8 cellular contexts compared by ENCODE assay signal in genomic region chr5:88786217-88786560, GRCh38.
DNase-seq lines count a peak whose midpoint lies in the region; TF ChIP-seq lines count a peak whose summit lies in the region.
"Had no signal": no experiment of that assay in that cellular context is flagged by ENCODE, and none has a peak within 500 bp of the region (broad histone marks: within the 10 kb centered on the region; RNA-seq: fewer than 3 reads in every experiment).

No MANE protein-coding gene starts in this region.

- no peak overlapping the region for H3K23ac ChIP-seq in mesenchymal stem cell (ENCODE audit: low read length in 2 of 2)

- H3K9me3 Mint-ChIP-seq in chondrocyte (ENCODE audit: low read depth) (no peaks in the 10 kb centered on the region), type B pancreatic cell (no peaks in the 10 kb centered on the region)

- H4K91ac ChIP-seq in mesenchymal stem cell (ENCODE audit: low read length): no peak overlapping the region

- no peak for TF ChIP-seq CTCF in chondrocyte (IDR thresholded peaks at IDR 0.05)
- TF ChIP-seq CTCF in type B pancreatic cell (conservative IDR thresholded peaks at IDR 0.05): no peak

- H3K27me3 ChIP-seq in HUES6 (ENCODE audit: control insufficient read depth, insufficient read depth, low read length) (no peaks in the 10 kb centered on the region), mesenchymal stem cell (ENCODE audit: control insufficient read depth in 1 of 2, insufficient read depth in 1 of 2, low read length in 2 of 2) (no peaks in the 10 kb centered on the region)

- H2AK5ac ChIP-seq in mesenchymal stem cell (ENCODE audit: low read length, severe bottlenecking): no peak overlapping the region

- no peak overlapping the region for H3K4ac ChIP-seq in mesenchymal stem cell (ENCODE audit: low read depth in 1 of 2, low read length in 2 of 2)

- H3K4me1 ChIP-seq in HUES6 (ENCODE audit: control insufficient read depth, insufficient read depth, low read length) (peaks cover 23% of the 10 kb centered on the region), mesenchymal stem cell (ENCODE audit: control insufficient read depth, insufficient read depth, low read depth, low read length) (no peaks in the 10 kb centered on the region)

- H3K27ac ChIP-seq in HUES6 (ENCODE audit: low read depth, low read length) (peak overlapping the region; percentile 81; the same call in 1 of the 2 replicates), mesenchymal stem cell (ENCODE audit: low read length, poor library complexity, severe bottlenecking) (peak overlapping the region; percentile 72)

- H3K9me3 ChIP-seq in HUES6 (ENCODE audit: control insufficient read depth, insufficient read depth, low read depth, low read length) (no peaks in the 10 kb centered on the region), mesenchymal stem cell (ENCODE audit: control insufficient read depth, low read length) (no peaks in the 10 kb centered on the region)

- H3K9ac ChIP-seq in HUES6 (ENCODE audit: low read length) (no peak overlapping the region), mesenchymal stem cell (ENCODE audit: low read length) (peak overlapping the region; percentile 92)

- H3K4me3 Mint-ChIP-seq in chondrocyte (ENCODE audit: unreplicated experiment): peak overlapping the region; percentile 51
- peak overlapping the region; percentile 42 for H3K4me3 Mint-ChIP-seq in type B pancreatic cell

- H3K36me3 Mint-ChIP-seq in chondrocyte (ENCODE audit: low read depth): no peaks in the 10 kb centered on the region
- no peaks in the 10 kb centered on the region for H3K36me3 Mint-ChIP-seq in type B pancreatic cell

- H2BK5ac ChIP-seq in mesenchymal stem cell (ENCODE audit: low read depth, low read length, poor library complexity, severe bottlenecking): no peak overlapping the region

- H3K4me3 ChIP-seq in HUES6 (ENCODE audit: low read depth, low read length) (no peak overlapping the region; the same call in 1 of the 2 replicates), mesenchymal stem cell (ENCODE audit: insufficient read depth in 1 of 2, low read depth in 1 of 2, low read length in 2 of 2) (peak overlapping the region in 1 of 2 experiments; percentile 36)

- H3K4me2 ChIP-seq in mesenchymal stem cell (ENCODE audit: low read length, poor library complexity, severe bottlenecking): peak overlapping the region; percentile 65

- no peak overlapping the region for H2BK15ac ChIP-seq in mesenchymal stem cell (ENCODE audit: low read depth, poor library complexity, severe bottlenecking)

- H2AFZ ChIP-seq in mesenchymal stem cell (ENCODE audit: low read depth, low read length): no peak overlapping the region

- DNase-seq in chondrocyte (ENCODE audit: low spot score) (no peak), mesenchymal stem cell (no peak), type B pancreatic cell (ENCODE audit: extremely low spot score, unreplicated experiment) (no peak), NCI-H748 (lab: John Stamatoyannopoulos, UW; ENCODE audit: unreplicated experiment) (no peak), NCI-H2081 treated with DMSO at 0.1 percent for 48 hours (lab: John Stamatoyannopoulos, UW) (no peak), NCI-H524 (lab: John Stamatoyannopoulos, UW) (no peak)
- DNase-seq: effector memory CD4-positive, alpha-beta T cell had no signal

- no peak overlapping the region for H4K8ac ChIP-seq in mesenchymal stem cell (ENCODE audit: low read length)

- no peaks in the 10 kb centered on the region for H3K36me3 ChIP-seq in HUES6 (ENCODE audit: control insufficient read depth, insufficient read depth, low read length)
- H3K36me3 ChIP-seq in mesenchymal stem cell (ENCODE audit: control insufficient read depth in 1 of 2, insufficient read depth in 2 of 2, low read depth in 1 of 2, low read length in 2 of 2): no peaks in the 10 kb centered on the region

- H3K18ac ChIP-seq in mesenchymal stem cell (ENCODE audit: low read depth in 1 of 2, low read length in 2 of 2): no peak overlapping the region

- no peaks in the 10 kb centered on the region for H3K79me1 ChIP-seq in mesenchymal stem cell (replicated peaks; ENCODE audit: low read length, poor library complexity, severe bottlenecking)

- H3K27me3 Mint-ChIP-seq in chondrocyte (ENCODE audit: low read depth): no peaks in the 10 kb centered on the region
- H3K27me3 Mint-ChIP-seq in type B pancreatic cell: no peaks in the 10 kb centered on the region

- H3K14ac ChIP-seq in mesenchymal stem cell (ENCODE audit: low read length in 2 of 2): no peak overlapping the region

- H3K4me1 Mint-ChIP-seq in chondrocyte (ENCODE audit: low read depth) (peaks cover 30% of the 10 kb centered on the region), type B pancreatic cell (ENCODE audit: unreplicated experiment) (peaks cover 23% of the 10 kb centered on the region)

- 0% methylated on average over 1 of the region's 2 CpGs for WGBS in mesenchymal stem cell

- no peak overlapping the region for H2BK12ac ChIP-seq in mesenchymal stem cell (ENCODE audit: low read length in 2 of 2)

- H3K27ac Mint-ChIP-seq in chondrocyte (ENCODE audit: unreplicated experiment) (peak overlapping the region; percentile 95), type B pancreatic cell (peak overlapping the region; percentile 84)

- no peak overlapping the region for H2BK120ac ChIP-seq in mesenchymal stem cell (ENCODE audit: low read depth, low read length)
